31 cellular contexts compared by ENCODE assay signal in the genomic region with DNA sequence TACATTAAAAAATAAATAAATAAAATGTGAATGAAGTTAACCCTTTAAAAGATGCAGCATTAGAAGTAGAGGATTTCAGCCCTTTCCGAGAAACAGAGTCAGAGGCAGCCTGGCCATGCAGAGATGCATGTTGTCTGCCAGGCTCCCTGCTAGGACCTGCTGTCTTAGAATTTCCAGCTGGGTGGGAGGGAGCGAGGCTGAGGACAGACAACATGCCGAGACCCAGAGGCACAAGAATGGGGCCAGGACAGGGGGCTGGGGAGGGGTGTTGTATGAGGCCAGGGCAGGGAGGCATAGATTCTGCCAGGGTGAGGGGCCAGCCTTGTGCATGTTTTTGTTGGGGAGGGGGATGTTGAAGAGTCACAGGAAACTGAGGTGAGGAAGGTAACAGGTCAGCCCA.
"Had no signal": no experiment of that assay in that cellular context is flagged by ENCODE, and none has a peak within 500 bp of the region (broad histone marks: within the 10 kb centered on the region; RNA-seq: fewer than 3 reads in every experiment).

No MANE protein-coding gene starts in this region.

- H3K4me3 ChIP-seq: ascending aorta, esophagus muscularis mucosa, gastrocnemius medialis, heart left ventricle had no signal

- H3K27me3 ChIP-seq: ascending aorta, esophagus muscularis mucosa, gastrocnemius medialis, heart left ventricle had no signal

- H3K9me3 Mint-ChIP-seq: activated CD4-positive, alpha-beta memory T cell treated with anti-CD3 and anti-CD28 coated beads, Interleukin-2, amount 10 ng/mL, durations not matched to agents 7 days and 5 days; activated CD4-positive, alpha-beta T cell treated with anti-CD3 and anti-CD28 coated beads, Interleukin-2, amount 10 ng/mL, durations not matched to agents 7 days and 5 days; activated naive CD4-positive, alpha-beta T cell treated with anti-CD3 and anti-CD28 coated beads, Interleukin-2, amount 50 U/mL, for 24 hours; activated naive CD8-positive, alpha-beta T cell treated with anti-CD3 and anti-CD28 coated beads for 36 hours; activated naive CD8-positive, alpha-beta T cell treated with anti-CD3 and anti-CD28 coated beads, Interleukin-2, amount 50 U/mL, for 24 hours; activated T-cell treated with anti-CD3 and anti-CD28 coated beads, Interleukin-2, amount 50 U/mL, for 24 hours; activated T-cell treated with anti-CD3 and anti-CD28 coated beads, Interleukin-2, amount 50 U/mL, for 72 hours; effector memory CD8-positive, alpha-beta T cell had no signal

- H3K36me3 ChIP-seq: ascending aorta, brain microvascular endothelial cell, esophagus muscularis mucosa, gastrocnemius medialis, heart left ventricle had no signal

- DNase-seq: activated CD4-positive, alpha-beta memory T cell treated with anti-CD3 and anti-CD28 coated beads, Interleukin-2, amount 10 ng/mL, durations not matched to agents 7 days and 5 days; activated CD4-positive, alpha-beta T cell treated with anti-CD3 and anti-CD28 coated beads for 1 hour; activated CD4-positive, alpha-beta T cell treated with anti-CD3 and anti-CD28 coated beads for 4 hours; activated CD4-positive, alpha-beta T cell treated with anti-CD3 and anti-CD28 coated beads, Interleukin-2, amount 10 ng/mL, durations not matched to agents 7 days and 5 days; activated CD4-positive, alpha-beta T cell treated with anti-CD3 and anti-CD28 coated beads, Interleukin-2, amount 50 U/mL, for 4 hours; activated CD8-positive, alpha-beta memory T cell treated with anti-CD3 and anti-CD28 coated beads, Interleukin-2, amount 50 U/mL, for 48 hours; activated gamma-delta T cell; activated naive CD4-positive, alpha-beta T cell; activated naive CD8-positive, alpha-beta T cell treated with anti-CD3 and anti-CD28 coated beads for 36 hours; activated naive CD8-positive, alpha-beta T cell treated with anti-CD3 and anti-CD28 coated beads, Interleukin-2, amount 50 U/mL, for 24 hours; activated T-cell treated with anti-CD3 and anti-CD28 coated beads for 4 hours; activated T-cell treated with anti-CD3 and anti-CD28 coated beads, Interleukin-2, amount 50 U/mL, for 24 hours; activated T-cell treated with anti-CD3 and anti-CD28 coated beads, Interleukin-2, amount 50 U/mL, for 72 hours; brain microvascular endothelial cell; caudate nucleus; cortex of kidney; dermis blood vessel endothelial cell; effector CD4-positive, alpha-beta T cell; effector memory CD8-positive, alpha-beta T cell; erythroblast; foreskin keratinocyte; gastrocnemius medialis; glutamatergic neuron; T-helper 2 cell had no signal

- H3K27ac Mint-ChIP-seq: activated CD4-positive, alpha-beta memory T cell treated with anti-CD3 and anti-CD28 coated beads, Interleukin-2, amount 10 ng/mL, durations not matched to agents 7 days and 5 days; activated CD4-positive, alpha-beta T cell treated with anti-CD3 and anti-CD28 coated beads, Interleukin-2, amount 10 ng/mL, durations not matched to agents 7 days and 5 days; activated naive CD4-positive, alpha-beta T cell treated with anti-CD3 and anti-CD28 coated beads, Interleukin-2, amount 50 U/mL, for 24 hours; activated naive CD8-positive, alpha-beta T cell treated with anti-CD3 and anti-CD28 coated beads for 36 hours; activated naive CD8-positive, alpha-beta T cell treated with anti-CD3 and anti-CD28 coated beads, Interleukin-2, amount 50 U/mL, for 24 hours; activated T-cell treated with anti-CD3 and anti-CD28 coated beads, Interleukin-2, amount 50 U/mL, for 24 hours; activated T-cell treated with anti-CD3 and anti-CD28 coated beads, Interleukin-2, amount 50 U/mL, for 72 hours; effector memory CD8-positive, alpha-beta T cell; WTC11 had no signal

- H3K36me3 Mint-ChIP-seq: activated naive CD4-positive, alpha-beta T cell treated with anti-CD3 and anti-CD28 coated beads, Interleukin-2, amount 50 U/mL, for 24 hours; activated naive CD8-positive, alpha-beta T cell treated with anti-CD3 and anti-CD28 coated beads for 36 hours; WTC11 had no signal

- H3K4me1 Mint-ChIP-seq: activated CD4-positive, alpha-beta memory T cell treated with anti-CD3 and anti-CD28 coated beads, Interleukin-2, amount 10 ng/mL, durations not matched to agents 7 days and 5 days; activated CD4-positive, alpha-beta T cell treated with anti-CD3 and anti-CD28 coated beads, Interleukin-2, amount 10 ng/mL, durations not matched to agents 7 days and 5 days; activated naive CD4-positive, alpha-beta T cell treated with anti-CD3 and anti-CD28 coated beads, Interleukin-2, amount 50 U/mL, for 24 hours; activated naive CD8-positive, alpha-beta T cell treated with anti-CD3 and anti-CD28 coated beads for 36 hours; activated naive CD8-positive, alpha-beta T cell treated with anti-CD3 and anti-CD28 coated beads, Interleukin-2, amount 50 U/mL, for 24 hours had no signal

- H3K9me3 ChIP-seq: ascending aorta, esophagus muscularis mucosa, gastrocnemius medialis, heart left ventricle had no signal

- H3K27ac ChIP-seq: ascending aorta, brain microvascular endothelial cell, foreskin keratinocyte, gastrocnemius medialis, heart left ventricle, VCaP had no signal

- H3K4me1 ChIP-seq: ascending aorta, foreskin keratinocyte had no signal

- FAIRE-seq: colon had no signal

- ATAC-seq: activated naive CD8-positive, alpha-beta T cell treated with anti-CD3 and anti-CD28 coated beads, Interleukin-2, amount 50 U/mL, for 24 hours; activated T-cell treated with anti-CD3 and anti-CD28 coated beads, Interleukin-2, amount 50 U/mL, for 72 hours; effector memory CD8-positive, alpha-beta T cell; foreskin keratinocyte; gastrocnemius medialis; heart left ventricle; WTC11 had no signal

- H3K4me3 Mint-ChIP-seq: activated CD4-positive, alpha-beta memory T cell treated with anti-CD3 and anti-CD28 coated beads, Interleukin-2, amount 10 ng/mL, durations not matched to agents 7 days and 5 days; activated CD4-positive, alpha-beta T cell treated with anti-CD3 and anti-CD28 coated beads, Interleukin-2, amount 10 ng/mL, durations not matched to agents 7 days and 5 days; activated naive CD4-positive, alpha-beta T cell treated with anti-CD3 and anti-CD28 coated beads, Interleukin-2, amount 50 U/mL, for 24 hours; activated naive CD8-positive, alpha-beta T cell treated with anti-CD3 and anti-CD28 coated beads for 36 hours; activated naive CD8-positive, alpha-beta T cell treated with anti-CD3 and anti-CD28 coated beads, Interleukin-2, amount 50 U/mL, for 24 hours; activated T-cell treated with anti-CD3 and anti-CD28 coated beads, Interleukin-2, amount 50 U/mL, for 24 hours; activated T-cell treated with anti-CD3 and anti-CD28 coated beads, Interleukin-2, amount 50 U/mL, for 72 hours; effector memory CD8-positive, alpha-beta T cell; WTC11 had no signal
